Comparison of ENCODE assay signal across 1 cellular context in genomic region chr22:28815101-28815500, GRCh38.
TF ChIP-seq lines count a peak whose summit lies in the region.

No MANE protein-coding gene starts in this region.

TF ChIP-seq in H1, 55 proteins besides CTCF, POLR2A, EP300 and RAD21 (continued from another document):
- TF ChIP-seq USF2 (IDR thresholded peaks at IDR 0.05; ENCODE audit: low read length) (no peak), ATF3 (IDR thresholded peaks at IDR 0.05; ENCODE audit: insufficient read depth, low read depth, low read length) (no peak), TAF7 (optimal IDR thresholded peaks at IDR 0.05; ENCODE audit: borderline replicate concordance, low read depth, low read length) (no peak), CBX5 (IDR thresholded peaks at IDR 0.05; ENCODE audit: low read depth, low read length) (no peak), YY1 (IDR thresholded peaks at IDR 0.05; ENCODE audit: low read depth, low read length) (no peak), SP4 (IDR thresholded peaks at IDR 0.05; ENCODE audit: low read length) (no peak), RFX5 (IDR thresholded peaks at IDR 0.05; ENCODE audit: borderline replicate concordance, low read depth, low read length) (no peak), FOSL1 (IDR thresholded peaks at IDR 0.05; ENCODE audit: insufficient read depth, low read depth, low read length) (no peak), NANOG (IDR thresholded peaks at IDR 0.05; ENCODE audit: insufficient read depth, low read depth, low read length, poor library complexity, severe bottlenecking) (no peak)
